In genomic region chr15:31325976-31326728, GRCh38 we compare ENCODE assay signal across 1 cellular context.
TF ChIP-seq lines count a peak whose summit lies in the region.

No MANE protein-coding gene starts in this region.

TF ChIP-seq in HEK293, 187 proteins besides CTCF, POLR2A, EP300 and RAD21 (continued from another document and continues in another):
- TF ChIP-seq, protein P1, sequence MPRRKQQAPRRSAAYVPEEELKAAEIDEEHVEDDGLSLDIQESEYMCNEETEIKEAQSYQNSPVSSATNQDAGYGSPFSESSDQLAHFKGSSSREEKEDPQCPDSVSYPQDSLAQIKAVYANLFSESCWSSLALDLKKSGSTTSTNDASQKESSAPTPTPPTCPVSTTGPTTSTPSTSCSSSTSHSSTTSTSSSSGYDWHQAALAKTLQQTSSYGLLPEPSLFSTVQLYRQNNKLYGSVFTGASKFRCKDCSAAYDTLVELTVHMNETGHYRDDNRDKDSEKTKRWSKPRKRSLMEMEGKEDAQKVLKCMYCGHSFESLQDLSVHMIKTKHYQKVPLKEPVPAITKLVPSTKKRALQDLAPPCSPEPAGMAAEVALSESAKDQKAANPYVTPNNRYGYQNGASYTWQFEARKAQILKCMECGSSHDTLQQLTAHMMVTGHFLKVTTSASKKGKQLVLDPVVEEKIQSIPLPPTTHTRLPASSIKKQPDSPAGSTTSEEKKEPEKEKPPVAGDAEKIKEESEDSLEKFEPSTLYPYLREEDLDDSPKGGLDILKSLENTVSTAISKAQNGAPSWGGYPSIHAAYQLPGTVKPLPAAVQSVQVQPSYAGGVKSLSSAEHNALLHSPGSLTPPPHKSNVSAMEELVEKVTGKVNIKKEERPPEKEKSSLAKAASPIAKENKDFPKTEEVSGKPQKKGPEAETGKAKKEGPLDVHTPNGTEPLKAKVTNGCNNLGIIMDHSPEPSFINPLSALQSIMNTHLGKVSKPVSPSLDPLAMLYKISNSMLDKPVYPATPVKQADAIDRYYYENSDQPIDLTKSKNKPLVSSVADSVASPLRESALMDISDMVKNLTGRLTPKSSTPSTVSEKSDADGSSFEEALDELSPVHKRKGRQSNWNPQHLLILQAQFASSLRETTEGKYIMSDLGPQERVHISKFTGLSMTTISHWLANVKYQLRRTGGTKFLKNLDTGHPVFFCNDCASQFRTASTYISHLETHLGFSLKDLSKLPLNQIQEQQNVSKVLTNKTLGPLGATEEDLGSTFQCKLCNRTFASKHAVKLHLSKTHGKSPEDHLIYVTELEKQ (tag by site-specific recombination; IDR thresholded peaks at IDR 0.05; ENCODE audit: borderline replicate concordance), result no peak
- TF ChIP-seq, protein P2, sequence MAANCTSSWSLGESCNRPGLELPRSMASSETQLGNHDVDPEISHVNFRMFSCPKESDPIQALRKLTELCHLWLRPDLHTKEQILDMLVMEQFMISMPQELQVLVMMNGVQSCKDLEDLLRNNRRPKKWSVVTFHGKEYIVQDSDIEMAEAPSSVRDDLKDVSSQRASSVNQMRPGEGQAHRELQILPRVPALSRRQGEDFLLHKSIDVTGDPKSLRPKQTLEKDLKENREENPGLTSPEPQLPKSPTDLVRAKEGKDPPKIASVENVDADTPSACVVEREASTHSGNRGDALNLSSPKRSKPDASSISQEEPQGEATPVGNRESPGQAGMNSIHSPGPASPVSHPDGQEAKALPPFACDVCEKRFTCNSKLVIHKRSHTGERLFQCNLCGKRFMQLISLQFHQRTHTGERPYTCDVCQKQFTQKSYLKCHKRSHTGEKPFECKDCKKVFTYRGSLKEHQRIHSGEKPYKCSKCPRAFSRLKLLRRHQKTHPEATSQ (tag by site-specific recombination; IDR thresholded peaks at IDR 0.05), result no peak
- TF ChIP-seq ZNF654 (tag by site-specific recombination; IDR thresholded peaks at IDR 0.05; ENCODE audit: low read depth) (no peak), ZNF404 (tag by site-specific recombination; IDR thresholded peaks at IDR 0.05) (no peak), ZNF777 (tag by site-specific recombination; IDR thresholded peaks at IDR 0.05; ENCODE audit: borderline replicate concordance) (no peak), SP2 (tag by site-specific recombination; IDR thresholded peaks at IDR 0.05) (peak; percentile 79), HIC1 (tag by site-specific recombination; IDR thresholded peaks at IDR 0.05) (no peak), ZBTB17 (tag by site-specific recombination; IDR thresholded peaks at IDR 0.05) (no peak), ZIC2 (tag by site-specific recombination; IDR thresholded peaks at IDR 0.05) (peak; percentile 89), MEIS1 (CRISPR knock-in tag; IDR thresholded peaks at IDR 0.05; ENCODE audit: borderline replicate concordance) (no peak), ZNF280D (tag by site-specific recombination; IDR thresholded peaks at IDR 0.05) (no peak), ZNF558 (tag by site-specific recombination; IDR thresholded peaks at IDR 0.05) (no peak), ZNF266 (tag by site-specific recombination; IDR thresholded peaks at IDR 0.05; ENCODE audit: low read depth) (no peak), ZNF302 (tag by site-specific recombination; IDR thresholded peaks at IDR 0.05; ENCODE audit: low read depth) (no peak), ZNF221 (tag by site-specific recombination; IDR thresholded peaks at IDR 0.05; ENCODE audit: borderline replicate concordance) (no peak), ZBTB8A (tag by site-specific recombination; IDR thresholded peaks at IDR 0.05) (peak; percentile 89), ZBTB21 (tag by site-specific recombination; IDR thresholded peaks at IDR 0.05) (no peak), KLF7 (tag by site-specific recombination; IDR thresholded peaks at IDR 0.05; ENCODE audit: borderline replicate concordance) (peak; percentile 18; the same call in 1 of the 2 replicates), REPIN1 (tag by site-specific recombination; IDR thresholded peaks at IDR 0.05; ENCODE audit: low read depth) (no peak), GLIS1 (tag by site-specific recombination; IDR thresholded peaks at IDR 0.05) (peak; percentile 88), ZNF677 (tag by site-specific recombination; IDR thresholded peaks at IDR 0.05) (no peak), ZNF16 (tag by site-specific recombination; IDR thresholded peaks at IDR 0.05; ENCODE audit: low read depth) (no peak), KLF8 (tag by site-specific recombination; IDR thresholded peaks at IDR 0.05) (peak; percentile 93), ZNF549 (tag by site-specific recombination; IDR thresholded peaks at IDR 0.05) (no peak), BCL11B (tag by site-specific recombination; IDR thresholded peaks at IDR 0.05; ENCODE audit: low read depth) (no peak), ZNF561 (tag by site-specific recombination; IDR thresholded peaks at IDR 0.05; ENCODE audit: borderline replicate concordance) (peak; percentile 35; the same call in 1 of the 2 replicates), ZNF311 (tag by site-specific recombination; IDR thresholded peaks at IDR 0.05; ENCODE audit: borderline replicate concordance) (no peak), ZNF645 (tag by site-specific recombination; IDR thresholded peaks at IDR 0.05) (no peak), ZNF350 (tag by site-specific recombination; IDR thresholded peaks at IDR 0.05) (no peak), ZNF433 (tag by site-specific recombination; IDR thresholded peaks at IDR 0.05; ENCODE audit: low read depth) (no peak)
- TF ChIP-seq, protein P3, sequence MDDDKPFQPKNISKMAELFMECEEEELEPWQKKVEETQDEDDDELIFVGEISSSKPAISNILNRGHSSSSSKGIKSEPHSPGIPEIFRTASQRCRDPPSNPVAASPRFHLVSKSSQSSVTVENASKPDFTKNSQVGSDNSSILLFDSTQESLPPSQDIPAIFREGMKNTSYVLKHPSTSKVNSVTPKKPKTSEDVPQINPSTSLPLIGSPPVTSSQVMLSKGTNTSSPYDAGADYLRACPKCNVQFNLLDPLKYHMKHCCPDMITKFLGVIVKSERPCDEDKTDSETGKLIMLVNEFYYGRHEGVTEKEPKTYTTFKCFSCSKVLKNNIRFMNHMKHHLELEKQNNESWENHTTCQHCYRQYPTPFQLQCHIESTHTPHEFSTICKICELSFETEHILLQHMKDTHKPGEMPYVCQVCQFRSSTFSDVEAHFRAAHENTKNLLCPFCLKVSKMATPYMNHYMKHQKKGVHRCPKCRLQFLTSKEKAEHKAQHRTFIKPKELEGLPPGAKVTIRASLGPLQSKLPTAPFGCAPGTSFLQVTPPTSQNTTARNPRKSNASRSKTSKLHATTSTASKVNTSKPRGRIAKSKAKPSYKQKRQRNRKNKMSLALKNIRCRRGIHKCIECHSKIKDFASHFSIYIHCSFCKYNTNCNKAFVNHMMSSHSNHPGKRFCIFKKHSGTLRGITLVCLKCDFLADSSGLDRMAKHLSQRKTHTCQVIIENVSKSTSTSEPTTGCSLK (tag by site-specific recombination; IDR thresholded peaks at IDR 0.05), result no peak
- TF ChIP-seq, protein P4, sequence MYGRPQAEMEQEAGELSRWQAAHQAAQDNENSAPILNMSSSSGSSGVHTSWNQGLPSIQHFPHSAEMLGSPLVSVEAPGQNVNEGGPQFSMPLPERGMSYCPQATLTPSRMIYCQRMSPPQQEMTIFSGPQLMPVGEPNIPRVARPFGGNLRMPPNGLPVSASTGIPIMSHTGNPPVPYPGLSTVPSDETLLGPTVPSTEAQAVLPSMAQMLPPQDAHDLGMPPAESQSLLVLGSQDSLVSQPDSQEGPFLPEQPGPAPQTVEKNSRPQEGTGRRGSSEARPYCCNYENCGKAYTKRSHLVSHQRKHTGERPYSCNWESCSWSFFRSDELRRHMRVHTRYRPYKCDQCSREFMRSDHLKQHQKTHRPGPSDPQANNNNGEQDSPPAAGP (tag by site-specific recombination; IDR thresholded peaks at IDR 0.05), result peak; percentile 39; the same call in 1 of the 2 replicates
- TF ChIP-seq, protein P5, sequence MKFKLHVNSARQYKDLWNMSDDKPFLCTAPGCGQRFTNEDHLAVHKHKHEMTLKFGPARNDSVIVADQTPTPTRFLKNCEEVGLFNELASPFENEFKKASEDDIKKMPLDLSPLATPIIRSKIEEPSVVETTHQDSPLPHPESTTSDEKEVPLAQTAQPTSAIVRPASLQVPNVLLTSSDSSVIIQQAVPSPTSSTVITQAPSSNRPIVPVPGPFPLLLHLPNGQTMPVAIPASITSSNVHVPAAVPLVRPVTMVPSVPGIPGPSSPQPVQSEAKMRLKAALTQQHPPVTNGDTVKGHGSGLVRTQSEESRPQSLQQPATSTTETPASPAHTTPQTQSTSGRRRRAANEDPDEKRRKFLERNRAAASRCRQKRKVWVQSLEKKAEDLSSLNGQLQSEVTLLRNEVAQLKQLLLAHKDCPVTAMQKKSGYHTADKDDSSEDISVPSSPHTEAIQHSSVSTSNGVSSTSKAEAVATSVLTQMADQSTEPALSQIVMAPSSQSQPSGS (tag by site-specific recombination; IDR thresholded peaks at IDR 0.05; ENCODE audit: low read depth), result no peak
- TF ChIP-seq, protein P6, sequence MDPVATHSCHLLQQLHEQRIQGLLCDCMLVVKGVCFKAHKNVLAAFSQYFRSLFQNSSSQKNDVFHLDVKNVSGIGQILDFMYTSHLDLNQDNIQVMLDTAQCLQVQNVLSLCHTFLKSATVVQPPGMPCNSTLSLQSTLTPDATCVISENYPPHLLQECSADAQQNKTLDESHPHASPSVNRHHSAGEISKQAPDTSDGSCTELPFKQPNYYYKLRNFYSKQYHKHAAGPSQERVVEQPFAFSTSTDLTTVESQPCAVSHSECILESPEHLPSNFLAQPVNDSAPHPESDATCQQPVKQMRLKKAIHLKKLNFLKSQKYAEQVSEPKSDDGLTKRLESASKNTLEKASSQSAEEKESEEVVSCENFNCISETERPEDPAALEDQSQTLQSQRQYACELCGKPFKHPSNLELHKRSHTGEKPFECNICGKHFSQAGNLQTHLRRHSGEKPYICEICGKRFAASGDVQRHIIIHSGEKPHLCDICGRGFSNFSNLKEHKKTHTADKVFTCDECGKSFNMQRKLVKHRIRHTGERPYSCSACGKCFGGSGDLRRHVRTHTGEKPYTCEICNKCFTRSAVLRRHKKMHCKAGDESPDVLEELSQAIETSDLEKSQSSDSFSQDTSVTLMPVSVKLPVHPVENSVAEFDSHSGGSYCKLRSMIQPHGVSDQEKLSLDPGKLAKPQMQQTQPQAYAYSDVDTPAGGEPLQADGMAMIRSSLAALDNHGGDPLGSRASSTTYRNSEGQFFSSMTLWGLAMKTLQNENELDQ (tag by site-specific recombination; IDR thresholded peaks at IDR 0.05; ENCODE audit: low read depth), result no peak
- TF ChIP-seq, protein P7, sequence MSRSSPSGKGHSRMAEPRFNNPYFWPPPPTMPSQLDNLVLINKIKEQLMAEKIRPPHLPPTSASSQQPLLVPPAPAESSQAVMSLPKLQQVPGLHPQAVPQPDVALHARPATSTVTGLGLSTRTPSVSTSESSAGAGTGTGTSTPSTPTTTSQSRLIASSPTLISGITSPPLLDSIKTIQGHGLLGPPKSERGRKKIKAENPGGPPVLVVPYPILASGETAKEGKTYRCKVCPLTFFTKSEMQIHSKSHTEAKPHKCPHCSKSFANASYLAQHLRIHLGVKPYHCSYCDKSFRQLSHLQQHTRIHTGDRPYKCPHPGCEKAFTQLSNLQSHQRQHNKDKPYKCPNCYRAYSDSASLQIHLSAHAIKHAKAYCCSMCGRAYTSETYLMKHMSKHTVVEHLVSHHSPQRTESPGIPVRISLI (tag by site-specific recombination; IDR thresholded peaks at IDR 0.05), result no peak
- TF ChIP-seq, protein P8, sequence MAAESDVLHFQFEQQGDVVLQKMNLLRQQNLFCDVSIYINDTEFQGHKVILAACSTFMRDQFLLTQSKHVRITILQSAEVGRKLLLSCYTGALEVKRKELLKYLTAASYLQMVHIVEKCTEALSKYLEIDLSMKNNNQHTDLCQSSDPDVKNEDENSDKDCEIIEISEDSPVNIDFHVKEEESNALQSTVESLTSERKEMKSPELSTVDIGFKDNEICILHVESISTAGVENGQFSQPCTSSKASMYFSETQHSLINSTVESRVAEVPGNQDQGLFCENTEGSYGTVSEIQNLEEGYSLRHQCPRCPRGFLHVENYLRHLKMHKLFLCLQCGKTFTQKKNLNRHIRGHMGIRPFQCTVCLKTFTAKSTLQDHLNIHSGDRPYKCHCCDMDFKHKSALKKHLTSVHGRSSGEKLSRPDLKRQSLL (tag by site-specific recombination; IDR thresholded peaks at IDR 0.05), result no peak
